In the genomic region with DNA sequence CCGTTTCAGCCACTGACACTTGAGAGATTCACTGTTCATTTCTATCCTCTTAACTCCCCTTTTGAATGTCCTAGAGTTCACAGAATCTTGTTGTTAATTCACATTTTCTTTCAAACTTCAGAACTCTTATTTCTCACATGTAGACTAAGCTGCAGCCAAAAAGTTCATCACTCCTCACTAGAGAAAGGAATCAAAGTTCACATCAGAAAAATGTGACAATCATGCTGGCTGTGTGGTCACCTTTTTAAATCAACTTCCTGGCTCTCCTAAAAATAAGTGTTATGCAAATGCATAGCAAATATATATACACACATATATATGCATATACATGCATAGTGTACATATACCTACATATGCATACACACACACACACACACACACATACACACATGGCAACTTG, we compare ENCODE assay signal across 8 cellular contexts.
"Had no signal": no experiment of that assay in that cellular context is flagged by ENCODE, and none has a peak within 500 bp of the region (broad histone marks: within the 10 kb centered on the region; RNA-seq: fewer than 3 reads in every experiment).

No MANE protein-coding gene starts in this region.

- FAIRE-seq: H1, H54, HTR-8/SVneo had no signal

- H3K4me3 ChIP-seq: GM23338 had no signal

- DNase-seq: H9, HCEC 1CT, KBM-7 had no signal

- H3K36me3 Mint-ChIP-seq: IgD-negative memory B cell had no signal

- H3K4me2 ChIP-seq: GM23338 had no signal

- H3K27ac Mint-ChIP-seq: GM23338, H9, IgD-negative memory B cell had no signal

- H2AFZ ChIP-seq: GM23338 had no signal

- ATAC-seq: GM23338 had no signal

- H3K4me1 Mint-ChIP-seq: GM23338, H9, IgD-negative memory B cell had no signal

- H3K27me3 Mint-ChIP-seq: IgD-negative memory B cell had no signal

- H3K4me3 Mint-ChIP-seq: GM23338, H9, IgD-negative memory B cell had no signal
